Comparison of ENCODE assay signal across 8 cellular contexts in genomic region chr3:12484983-12485327, GRCh38. TPM values are rescaled to one million over a fixed set of nuclear protein-coding genes. Genes with fewer than 3 reads are reported as not detected.
DNase-seq lines count a peak whose midpoint lies in the region; ATAC-seq and TF ChIP-seq lines count a peak whose summit lies in the region.

No MANE protein-coding gene starts in this region.

- TF ChIP-seq POLR2A in erythroblast (IDR thresholded peaks at IDR 0.05; ENCODE audit: low read length) = no peak

- POLR2A ChIA-PET in Caco-2 (lab: Charles Lee) = interaction anchor here (0.9 kb wide), 1 partner anchor 357 kb away, joined by 4 read pairs; no protein-coding TSS in a partner anchor

- H3K27ac ChIP-seq in neutrophil = peak overlapping the region; percentile 65

- intact Hi-C loops in Caco-2 (cut with micrococcal nuclease; ENCODE audit: unreplicated experiment) = loop anchor here (1.0 to 5.0 kb wide), 2 partner anchors 263 to 346 kb away; no protein-coding TSS in a partner anchor

- BruUV-seq in Caco-2 (replicated peaks; lab: Mats Ljungman, UMichigan) = no TSS peak

- no peaks in the 10 kb centered on the region for H3K27me3 Mint-ChIP-seq in Caco-2 (ENCODE audit: insufficient read depth, unreplicated experiment)

- H3K9me3 ChIP-seq in Caco-2 (no peaks in the 10 kb centered on the region), endocrine pancreas (ENCODE audit: control insufficient read depth, low read length) (no peaks in the 10 kb centered on the region), neutrophil (no peaks in the 10 kb centered on the region)

- CTCF ChIA-PET in Caco-2 (lab: Charles Lee) = interaction anchor here (1.2 to 1.8 kb wide), 2 partner anchors 11 to 13 kb away, joined by 3 to 6 read pairs; no protein-coding TSS in a partner anchor

- H3K27me3 ChIP-seq in Caco-2 (replicated peaks; ENCODE audit: control insufficient read depth, insufficient read depth, low read length) (no peaks in the 10 kb centered on the region), endocrine pancreas (ENCODE audit: control insufficient read depth, insufficient read depth, low read length) (no peaks in the 10 kb centered on the region), neutrophil (no peaks in the 10 kb centered on the region)

- no peak for ATAC-seq in HG02678 (IDR thresholded peaks at IDR 0.05; ENCODE audit: unreplicated experiment)

- H3K4me3 ChIP-seq in Caco-2 (ENCODE audit: low read depth, low read length) (peak overlapping the region; percentile 74), endocrine pancreas (ENCODE audit: control insufficient read depth, insufficient read depth, low read length) (peak overlapping the region; percentile 83), neutrophil (ENCODE audit: low read depth in 1 of 2, low read length in 1 of 2) (peak overlapping the region; percentile 87 to 97)

- H3K9me3 Mint-ChIP-seq in Caco-2 (ENCODE audit: unreplicated experiment) = no peaks in the 10 kb centered on the region

- H3K27ac Mint-ChIP-seq in Caco-2 (ENCODE audit: unreplicated experiment) = peak overlapping the region; percentile 98

- H3K4me3 Mint-ChIP-seq in Caco-2 (ENCODE audit: unreplicated experiment) = peak overlapping the region; percentile 96

- H3K4me1 Mint-ChIP-seq in Caco-2 (ENCODE audit: low read depth, unreplicated experiment) = peaks cover 16% of the 10 kb centered on the region

- H3K4me1 ChIP-seq in Caco-2 (peaks cover 12% of the 10 kb centered on the region), endocrine pancreas (ENCODE audit: control insufficient read depth, insufficient read depth, low read length) (no peaks in the 10 kb centered on the region), neutrophil (ENCODE audit: control insufficient read depth in 1 of 2, insufficient read depth in 1 of 2, low read depth in 1 of 2, low read length in 1 of 2) (peaks cover 39 to 47% of the 10 kb centered on the region in 2 experiments)

- H3K36me3 ChIP-seq in Caco-2 (ENCODE audit: control insufficient read depth, insufficient read depth, low read length) = no peaks in the 10 kb centered on the region; the same call in 1 of the 2 replicates
- no peaks in the 10 kb centered on the region for H3K36me3 ChIP-seq in endocrine pancreas (ENCODE audit: control insufficient read depth, insufficient read depth, low read length)
- no peaks in the 10 kb centered on the region for H3K36me3 ChIP-seq in neutrophil

- DNase-seq in Caco-2 (peak in 1 of 2 experiments; percentile 7), NCI-H2171 treated with DMSO at 0.1 percent for 48 hours (lab: John Stamatoyannopoulos, UW) (peak; percentile 77), AML-193 (lab: John Stamatoyannopoulos, UW) (no peak), erythroblast (lab: John Stamatoyannopoulos, UW) (no peak)
- DNase-seq in activated effector memory CD4-positive, alpha-beta T cell treated with anti-CD3 and anti-CD28 coated beads, Interleukin-2, amount 50 U/mL, for 16 hours = no peak

- H3K36me3 Mint-ChIP-seq in Caco-2 (ENCODE audit: insufficient read depth, unreplicated experiment) = peaks cover 22% of the 10 kb centered on the region

- no peak for TF ChIP-seq CTCF in Caco-2 (IDR thresholded peaks at IDR 0.05; ENCODE audit: insufficient read depth in 1 of 2, low read depth in 1 of 2, low read length in 1 of 2, severe bottlenecking in 1 of 2, unreplicated experiment in 1 of 2)
- TF ChIP-seq CTCF in neutrophil (IDR thresholded peaks at IDR 0.05) = no peak

- H3K9ac ChIP-seq in endocrine pancreas (ENCODE audit: control insufficient read depth, insufficient read depth, low read length) = peak overlapping the region; percentile 78

RNA-seq across cellular contexts. Expression of gene TSEN2, which starts 0.7 kb away (rescaled TPM):
- total RNA-seq in Caco-2 (2022) = 18.3 and 19.6 TPM in 2 replicates
